8 cellular contexts compared by ENCODE assay signal in genomic region chr22:23913661-23914353, GRCh38. TPM values are rescaled to one million over a fixed set of nuclear protein-coding genes. Genes with fewer than 3 reads are reported as not detected.
DNase-seq lines count a peak whose midpoint lies in the region; ATAC-seq and TF ChIP-seq lines count a peak whose summit lies in the region.

No MANE protein-coding gene starts in this region.

- H3K4me1 ChIP-seq in testis: peaks cover 10% of the 10 kb centered on the region

- no peaks in the 10 kb centered on the region for H3K9me3 Mint-ChIP-seq in activated naive CD8-positive, alpha-beta T cell treated with anti-CD3 and anti-CD28 coated beads for 36 hours
- H3K9me3 Mint-ChIP-seq in glutamatergic neuron (ENCODE audit: unreplicated experiment): peaks cover 9% of the 10 kb centered on the region

- 0 to 1% methylated on average over 18 to 41 of the region's 44 CpGs for WGBS in testis, 2 donors

- no peaks in the 10 kb centered on the region for H3K27me3 Mint-ChIP-seq in activated naive CD8-positive, alpha-beta T cell treated with anti-CD3 and anti-CD28 coated beads for 36 hours
- H3K27me3 Mint-ChIP-seq in glutamatergic neuron (ENCODE audit: unreplicated experiment): peaks cover 3% of the 10 kb centered on the region

- no peaks in the 10 kb centered on the region for H3K27me3 ChIP-seq in testis

- H3K4me1 Mint-ChIP-seq in activated naive CD8-positive, alpha-beta T cell treated with anti-CD3 and anti-CD28 coated beads for 36 hours: peaks cover 30% of the 10 kb centered on the region
- H3K4me1 Mint-ChIP-seq in glutamatergic neuron (ENCODE audit: low read depth, unreplicated experiment): peaks cover 28% of the 10 kb centered on the region

- TF ChIP-seq CTCF in GM10266 (IDR thresholded peaks at IDR 0.05; ENCODE audit: control insufficient read depth, insufficient read depth, low read depth, missing control alignments): no peak
- no peak for TF ChIP-seq CTCF in glutamatergic neuron (IDR thresholded peaks at IDR 0.05; ENCODE audit: partially characterized antibody, unreplicated experiment)
- no peak for TF ChIP-seq CTCF in omental fat pad (IDR thresholded peaks at IDR 0.05)
- TF ChIP-seq CTCF in testis (IDR thresholded peaks at IDR 0.05): no peak

- H3K27ac ChIP-seq in testis: peak overlapping the region; percentile 84 to 89

- no peaks in the 10 kb centered on the region for H3K9me3 ChIP-seq in testis

- H3K36me3 Mint-ChIP-seq in activated naive CD8-positive, alpha-beta T cell treated with anti-CD3 and anti-CD28 coated beads for 36 hours: peaks cover 19% of the 10 kb centered on the region
- no peaks in the 10 kb centered on the region for H3K36me3 Mint-ChIP-seq in glutamatergic neuron (ENCODE audit: unreplicated experiment)

- H3K27ac Mint-ChIP-seq in activated naive CD8-positive, alpha-beta T cell treated with anti-CD3 and anti-CD28 coated beads for 36 hours: peak overlapping the region; percentile 99
- H3K27ac Mint-ChIP-seq in glutamatergic neuron (ENCODE audit: unreplicated experiment): peak overlapping the region; percentile 99

- peak; percentile 98 for ATAC-seq in HG02623 (IDR thresholded peaks at IDR 0.05; ENCODE audit: unreplicated experiment)
- ATAC-seq in SK-N-SH treated with all-trans-retinoic acid at 6 μM for 48 hours: peak; percentile 99
- peak; percentile 98 for ATAC-seq in omental fat pad (ENCODE audit: low FRiP score)

- H3K36me3 ChIP-seq in testis (ENCODE audit: low read depth, missing control alignments): no peaks in the 10 kb centered on the region

- DNase-seq in GM10266 (ENCODE audit: extremely low spot score) (peak; percentile 95), NCI-H1092 treated with DMSO at 0.1 percent for 48 hours (lab: John Stamatoyannopoulos, UW) (peak; percentile 98), glutamatergic neuron (peak; percentile 100), omental fat pad (ENCODE audit: low spot score) (peak; percentile 98), testis (peak; percentile 100)
- peak; percentile 100 for DNase-seq in activated naive CD8-positive, alpha-beta T cell treated with anti-CD3 and anti-CD28 coated beads for 36 hours

- peak; percentile 50 for TF ChIP-seq POLR2A in testis (IDR thresholded peaks at IDR 0.05)

- intact Hi-C loops in testis (cut with DNase I; ENCODE audit: low total_unique reads): no loop called here

- peak overlapping the region; percentile 66 to 67 for H3K4me3 ChIP-seq in testis

- peak overlapping the region; percentile 98 for H3K4me3 Mint-ChIP-seq in activated naive CD8-positive, alpha-beta T cell treated with anti-CD3 and anti-CD28 coated beads for 36 hours
- peak overlapping the region; percentile 97 for H3K4me3 Mint-ChIP-seq in glutamatergic neuron (ENCODE audit: unreplicated experiment)

TF ChIP-seq in SK-N-SH treated with all-trans-retinoic acid at 6 μM for 48 hours, 23 proteins besides CTCF, POLR2A, EP300 and RAD21:
- no peak for TF ChIP-seq RARB (CRISPR knock-in tag; IDR thresholded peaks at IDR 0.05)
- TF ChIP-seq POU6F1 (CRISPR knock-in tag; IDR thresholded peaks at IDR 0.05; ENCODE audit: borderline replicate concordance, low read depth): no peak
- TF ChIP-seq BACH2 (CRISPR knock-in tag; IDR thresholded peaks at IDR 0.05; ENCODE audit: borderline replicate concordance): no peak
- no peak for TF ChIP-seq ZC3H10 (CRISPR knock-in tag; IDR thresholded peaks at IDR 0.05)
- peak; percentile 22; the same call in 1 of the 2 replicates for TF ChIP-seq ISL1 (CRISPR knock-in tag; IDR thresholded peaks at IDR 0.05)
- TF ChIP-seq GLIS3 (CRISPR knock-in tag; IDR thresholded peaks at IDR 0.05): peak; percentile 25; the same call in 1 of the 2 replicates
- peak; percentile 45; the same call in 1 of the 2 replicates for TF ChIP-seq TCF4 (CRISPR knock-in tag; IDR thresholded peaks at IDR 0.05; ENCODE audit: borderline replicate concordance)
- TF ChIP-seq CSDC2 (CRISPR knock-in tag; IDR thresholded peaks at IDR 0.05): peak; percentile 76; the same call in 1 of the 2 replicates
- TF ChIP-seq ZNF565 (CRISPR knock-in tag; conservative IDR thresholded peaks at IDR 0.05; ENCODE audit: low read depth): no peak

RNA-seq across cellular contexts. Expression of gene MIF, which starts 19.6 kb away (rescaled TPM):
- total RNA-seq in activated naive CD8-positive, alpha-beta T cell treated with anti-CD3 and anti-CD28 coated beads for 36 hours: 1,000 to 10,000 TPM; 1,236 to 1,275 TPM
- total RNA-seq in glutamatergic neuron (ENCODE audit: unreplicated experiment) (581 TPM), omental fat pad (100 to 1,000 TPM; 136 to 255 (median 235) TPM), testis (100 to 1,000 TPM; 239 to 472 TPM)
- 177 TPM for polyA plus RNA-seq in testis (ENCODE audit: insufficient read depth, low read depth, low replicate concordance)

RNA-seq across cellular contexts. Expression of gene GSTT2B, which starts 47.2 kb away (rescaled TPM):
- total RNA-seq in activated naive CD8-positive, alpha-beta T cell treated with anti-CD3 and anti-CD28 coated beads for 36 hours: not detected
- total RNA-seq in glutamatergic neuron (ENCODE audit: unreplicated experiment) (11.9 TPM), omental fat pad (1 to 10 TPM in 3 of 4 donors, under 1 TPM in 1; 0.95 to 7.7 (median 3.3) TPM), testis (1 to 10 TPM in 1 of 2 donors, under 1 TPM in 1; 0.87 to 7.9 TPM)
- 1.4 TPM for polyA plus RNA-seq in testis (ENCODE audit: insufficient read depth, low read depth, low replicate concordance)

RNA-seq across cellular contexts. Expression of gene DDTL, which starts 52.9 kb away (rescaled TPM):
- total RNA-seq in activated naive CD8-positive, alpha-beta T cell treated with anti-CD3 and anti-CD28 coated beads for 36 hours: not detected
- 0.96 TPM for total RNA-seq in glutamatergic neuron (ENCODE audit: unreplicated experiment)
- 1 to 10 TPM in 1 of 4 donors, under 1 TPM in 1, not detected in 2; 0.84 to 1.1 TPM for total RNA-seq in omental fat pad
- 1 to 10 TPM in 1 of 2 donors, not detected in 1; 2.2 TPM for total RNA-seq in testis
- polyA plus RNA-seq in testis (ENCODE audit: insufficient read depth, low read depth, low replicate concordance): 0.30 TPM

RNA-seq across cellular contexts. Expression of gene SLC2A11, which starts 56.1 kb away (rescaled TPM):
- 1 to 10 TPM; 5.2 to 5.9 TPM for total RNA-seq in activated naive CD8-positive, alpha-beta T cell treated with anti-CD3 and anti-CD28 coated beads for 36 hours
- total RNA-seq in glutamatergic neuron (ENCODE audit: unreplicated experiment): 52.4 TPM
- 1 to 10 TPM; 3.1 to 9.2 (median 7.5) TPM for total RNA-seq in omental fat pad
- 10 to 100 TPM; 21.8 to 22.7 TPM for total RNA-seq in testis
- 14.3 TPM for polyA plus RNA-seq in testis (ENCODE audit: insufficient read depth, low read depth, low replicate concordance)

Comparison
In these comparisons a context has a peak if more than half of its experiments do, and no peak if none do; other contexts are left out.
1. Peak in every context shown above with its lines: DNase-seq, ATAC-seq, H3K4me3 ChIP-seq and H3K27ac ChIP-seq.